Comparison of ENCODE assay signal across 14 cellular contexts in genomic region chr2:149743842-149744468, GRCh38.
A peak's percentile ranks its signal among the peaks of the same experiment; 100 is the strongest.
DNase-seq lines count a peak whose midpoint lies in the region; ATAC-seq and TF ChIP-seq lines count a peak whose summit lies in the region.
"Had no signal": no experiment of that assay in that cellular context is flagged by ENCODE, and none has a peak within 500 bp of the region (broad histone marks: within the 10 kb centered on the region; RNA-seq: fewer than 3 reads in every experiment).

No MANE protein-coding gene starts in this region.

- TF ChIP-seq CTCF in PC-3 (conservative IDR thresholded peaks at IDR 0.05; ENCODE audit: low read depth, low read length) (0 out of 2 replicates have a peak, but pooled peaks have one; percentile 12), osteocyte (IDR thresholded peaks at IDR 0.05) (peak; percentile 23)

- BruUV-seq in PC-3 (replicated peaks; lab: Mats Ljungman, UMichigan): no TSS peak

- no peaks in the 10 kb centered on the region for H3K27me3 Mint-ChIP-seq in osteocyte (ENCODE audit: unreplicated experiment)
- H3K27me3 Mint-ChIP-seq: activated naive CD4-positive, alpha-beta T cell treated with anti-CD3 and anti-CD28 coated beads, Interleukin-2, amount 10 ng/mL, durations not matched to agents 7 days and 5 days; naive B cell had no signal

- H3K4me3 Mint-ChIP-seq in osteocyte (ENCODE audit: unreplicated experiment): no peak overlapping the region
- H3K4me3 Mint-ChIP-seq: activated naive CD4-positive, alpha-beta T cell treated with anti-CD3 and anti-CD28 coated beads, Interleukin-2, amount 10 ng/mL, durations not matched to agents 7 days and 5 days; endodermal cell; naive B cell; T-helper 1 cell treated with Interleukin-12 subunit alpha and Interleukin-12 subunit beta and Interleukin-4 antibody, amounts not matched to agents 30 μg/mL and 1 μg/mL, for 36 hours had no signal

- H3K9me3 ChIP-seq in PC-3 (ENCODE audit: low read length): no peaks in the 10 kb centered on the region

- peak overlapping the region; percentile 93 for H3K27ac Mint-ChIP-seq in osteocyte (ENCODE audit: unreplicated experiment)
- H3K27ac Mint-ChIP-seq: activated naive CD4-positive, alpha-beta T cell treated with anti-CD3 and anti-CD28 coated beads, Interleukin-2, amount 10 ng/mL, durations not matched to agents 7 days and 5 days; endodermal cell; T-helper 1 cell treated with Interleukin-12 subunit alpha and Interleukin-12 subunit beta and Interleukin-4 antibody, amounts not matched to agents 30 μg/mL and 1 μg/mL, for 36 hours had no signal

- H3K4me2 ChIP-seq in PC-3 (ENCODE audit: low read length): peak overlapping the region; percentile 63

- CTCF ChIA-PET in PC-3 (lab: Charles Lee): no interaction called here

- DNase-seq in EL: peak; percentile 96
- peak; percentile 78 for DNase-seq in PC-3
- peak; percentile 27 for DNase-seq in epidermal melanocyte (ENCODE audit: insufficient read length, low spot score)
- DNase-seq in osteocyte (ENCODE audit: extremely low spot score, unreplicated experiment): no peak
- no peak for DNase-seq in stimulated activated CD4-positive, alpha-beta T cell treated with anti-CD3 and anti-CD28 coated beads, Interleukin-1b, Interleukin-23, amount 100 ng/mL, for 48 hours
- DNase-seq in inferior parietal cortex (ENCODE audit: extremely low spot score): no peak
- DNase-seq: activated CD4-positive, alpha-beta T cell treated with anti-CD3 and anti-CD28 coated beads, Interleukin-2, amount 50 U/mL, for 4 hours; activated naive CD4-positive, alpha-beta T cell treated with anti-CD3 and anti-CD28 coated beads, Interleukin-2, amount 10 ng/mL, durations not matched to agents 7 days and 5 days; Calu3; endodermal cell; naive B cell had no signal

- H3K9me2 ChIP-seq in PC-3 (replicated peaks; ENCODE audit: low read length): no peaks in the 10 kb centered on the region

- no peaks in the 10 kb centered on the region for H3K27me3 ChIP-seq in PC-3 (ENCODE audit: low read length)

- peaks cover 81% of the 10 kb centered on the region for H3K4me1 Mint-ChIP-seq in osteocyte (ENCODE audit: unreplicated experiment)
- H3K4me1 Mint-ChIP-seq: activated naive CD4-positive, alpha-beta T cell treated with anti-CD3 and anti-CD28 coated beads, Interleukin-2, amount 10 ng/mL, durations not matched to agents 7 days and 5 days; endodermal cell; naive B cell had no signal

- H3K36me3 ChIP-seq in PC-3 (ENCODE audit: low read depth, low read length): no peaks in the 10 kb centered on the region

- H3K4me3 ChIP-seq in PC-3 (ENCODE audit: low read length): no peak overlapping the region

- 0 out of 2 replicates have a peak overlapping the region, but pooled peaks have one; percentile 6 for H2AFZ ChIP-seq in PC-3 (ENCODE audit: low read length)

- no peaks in the 10 kb centered on the region for H3K79me2 ChIP-seq in PC-3 (ENCODE audit: low read length)

- H3K9me3 Mint-ChIP-seq in osteocyte (ENCODE audit: unreplicated experiment): peaks cover 6% of the 10 kb centered on the region
- H3K9me3 Mint-ChIP-seq: activated naive CD4-positive, alpha-beta T cell treated with anti-CD3 and anti-CD28 coated beads, Interleukin-2, amount 10 ng/mL, durations not matched to agents 7 days and 5 days; endodermal cell; T-helper 1 cell treated with Interleukin-12 subunit alpha and Interleukin-12 subunit beta and Interleukin-4 antibody, amounts not matched to agents 30 μg/mL and 1 μg/mL, for 36 hours had no signal

- ATAC-seq in PC-3 (peak; percentile 65), GM18502 (IDR thresholded peaks at IDR 0.05; ENCODE audit: poor library complexity, unreplicated experiment) (no peak)
- ATAC-seq in activated CD4-positive, CD25-positive, alpha-beta regulatory T cell treated with anti-CD3 and anti-CD28 coated beads, Interleukin-2, amount 50 U/mL, for 24 hours: no peak

- intact Hi-C loops in PC-3 (cut with micrococcal nuclease): no loop called here

- H3K36me3 Mint-ChIP-seq in osteocyte (ENCODE audit: unreplicated experiment): no peaks in the 10 kb centered on the region
- H3K36me3 Mint-ChIP-seq: activated naive CD4-positive, alpha-beta T cell treated with anti-CD3 and anti-CD28 coated beads, Interleukin-2, amount 10 ng/mL, durations not matched to agents 7 days and 5 days; naive B cell had no signal

- peaks cover 6% of the 10 kb centered on the region for H3F3A ChIP-seq in PC-3 (ENCODE audit: low read length, unreplicated experiment)

- H4K20me1 ChIP-seq in PC-3 (ENCODE audit: low read length): no peaks in the 10 kb centered on the region

- H3K4me1 ChIP-seq in PC-3 (ENCODE audit: insufficient read depth, low read length): peaks cover 39% of the 10 kb centered on the region

- H3K9ac ChIP-seq in PC-3 (ENCODE audit: low read length): 0 out of 2 replicates have a peak overlapping the region, but pooled peaks have one; percentile 5

- POLR2A ChIA-PET in PC-3 (lab: Charles Lee; ENCODE audit: unreplicated experiment): no interaction called here

- peak overlapping the region; percentile 72 for H3K27ac ChIP-seq in PC-3 (ENCODE audit: low read length)

Comparison
In these comparisons a context has a peak if more than half of its experiments do, and no peak if none do; other contexts are left out.
1. DNase-seq: peak in EL (single experiment), PC-3 (single experiment) and epidermal melanocyte (single experiment); none in osteocyte (single experiment), stimulated activated CD4-positive, alpha-beta T cell treated with anti-CD3 and anti-CD28 coated beads, Interleukin-1b, Interleukin-23, amount 100 ng/mL, for 48 hours (single experiment) and inferior parietal cortex (single experiment).